ENCODE assay signal across 26 cellular contexts in genomic region chr5:142911170-142911569, GRCh38.
DNase-seq lines count a peak whose midpoint lies in the region; ATAC-seq, FAIRE-seq and TF ChIP-seq lines count a peak whose summit lies in the region.
"Had no signal": no experiment of that assay in that cellular context is flagged by ENCODE, and none has a peak within 500 bp of the region (broad histone marks: within the 10 kb centered on the region; RNA-seq: fewer than 3 reads in every experiment).

No MANE protein-coding gene starts in this region.

- CTCF ChIA-PET in CD8-positive, alpha-beta memory T cell (lab: Charles Lee) = interaction anchor here (1.5 to 1.7 kb wide), 2 partner anchors 11 to 198 kb away, joined by 4 read pairs; no protein-coding TSS in a partner anchor

- POLR2A ChIA-PET in CD8-positive, alpha-beta memory T cell (lab: Charles Lee) = no interaction called here

- no peak for DNase-seq in CD8-positive, alpha-beta memory T cell
- no peak for DNase-seq in central memory CD8-positive, alpha-beta T cell (ENCODE audit: low spot score in 2 of 2)
- DNase-seq in small intestine (peak; percentile 12), germinal center (ENCODE audit: low spot score) (no peak), Kasumi-1 (lab: John Stamatoyannopoulos, UW) (no peak)
- no peak for DNase-seq in stimulated activated CD4-positive, alpha-beta T cell treated with anti-CD3 and anti-CD28 coated beads, Interleukin-1b, Interleukin-23, amount 100 ng/mL, for 48 hours
- DNase-seq: C1 segment of cervical spinal cord; CD8-positive, alpha-beta T cell; DMS79 treated with DMSO at 0.1 percent for 48 hours; GF-D8; H9; NCI-H1092; NCI-H1417 treated with DMSO at 0.1 percent for 48 hours; NCI-H1694 treated with DMSO at 0.1 percent for 48 hours; NCI-H2081; NCI-H2227 treated with DMSO at 0.1 percent for 48 hours; NCI-H526 treated with DMSO at 0.1 percent for 48 hours; PC-9 had no signal

- no peak overlapping the region for H3K4me3 ChIP-seq in CD8-positive, alpha-beta memory T cell (ENCODE audit: low read length)
- H3K4me3 ChIP-seq in liver (ENCODE audit: low read depth in 1 of 3, low read length in 3 of 3) = no peak overlapping the region
- H3K4me3 ChIP-seq in small intestine (ENCODE audit: low read depth in 1 of 2, low read length in 2 of 2) = no peak overlapping the region
- H3K4me3 ChIP-seq: A549, GM23338, PC-9, SJCRH30 had no signal

- no peaks in the 10 kb centered on the region for H3K4me1 Mint-ChIP-seq in CD8-positive, alpha-beta memory T cell
- peaks cover 8% of the 10 kb centered on the region for H3K4me1 Mint-ChIP-seq in central memory CD8-positive, alpha-beta T cell

- no peaks in the 10 kb centered on the region for H3K27me3 Mint-ChIP-seq in CD8-positive, alpha-beta memory T cell
- H3K27me3 Mint-ChIP-seq in central memory CD8-positive, alpha-beta T cell = no peaks in the 10 kb centered on the region
- H3K27me3 Mint-ChIP-seq: IgD-negative memory B cell had no signal

- H3K9me3 ChIP-seq in CD8-positive, alpha-beta memory T cell (ENCODE audit: low read length) = no peaks in the 10 kb centered on the region
- H3K9me3 ChIP-seq in liver (ENCODE audit: control insufficient read depth in 4 of 4, low read length in 3 of 4) (no peaks in the 10 kb centered on the region), small intestine (ENCODE audit: control insufficient read depth, low read depth) (no peaks in the 10 kb centered on the region)
- H3K9me3 ChIP-seq: A549, SJCRH30 had no signal

- FAIRE-seq in small intestine (lab: Jason Lieb, UNC) = no peak
- FAIRE-seq: A549, GM12891 had no signal

- peaks cover 3% of the 10 kb centered on the region for H3K36me3 ChIP-seq in CD8-positive, alpha-beta memory T cell (ENCODE audit: insufficient read depth, low read length)
- H3K36me3 ChIP-seq in liver (ENCODE audit: control insufficient read depth in 4 of 4, insufficient read depth in 3 of 4, low read depth in 1 of 4, low read length in 3 of 4) (peaks cover 0 to 14% (median 13%) of the 10 kb centered on the region in 4 donors), small intestine (ENCODE audit: control insufficient read depth in 2 of 2, insufficient read depth in 2 of 2, low read length in 2 of 2) (peaks cover 2 to 20% of the 10 kb centered on the region in 2 donors)
- H3K36me3 ChIP-seq: SJCRH30 had no signal

- TF ChIP-seq RAD21 in liver (IDR thresholded peaks at IDR 0.05) = no peak

- no peaks in the 10 kb centered on the region for H3K4me1 ChIP-seq in CD8-positive, alpha-beta memory T cell (ENCODE audit: insufficient read depth, low read length)
- H3K4me1 ChIP-seq in liver (ENCODE audit: control insufficient read depth in 4 of 4, insufficient read depth in 4 of 4, low read length in 3 of 4) = peaks cover 0 to 22% (median 14%) of the 10 kb centered on the region in 4 donors
- H3K4me1 ChIP-seq in small intestine (ENCODE audit: control insufficient read depth in 2 of 2, insufficient read depth in 1 of 2, low read depth in 1 of 2, low read length in 1 of 2) = no peaks in the 10 kb centered on the region
- H3K4me1 ChIP-seq: A549 had no signal

- no peak for TF ChIP-seq CTCF in liver (IDR thresholded peaks at IDR 0.05; ENCODE audit: low read depth, low read length, missing input control)

- H3K36me3 Mint-ChIP-seq in CD8-positive, alpha-beta memory T cell = peaks cover 14 to 89% (median 31%) of the 10 kb centered on the region in 3 donors
- H3K36me3 Mint-ChIP-seq in central memory CD8-positive, alpha-beta T cell (ENCODE audit: insufficient read depth) = peaks cover 64% of the 10 kb centered on the region

- H3K9me3 Mint-ChIP-seq in CD8-positive, alpha-beta memory T cell = no peaks in the 10 kb centered on the region
- H3K9me3 Mint-ChIP-seq in central memory CD8-positive, alpha-beta T cell = no peaks in the 10 kb centered on the region
- H3K9me3 Mint-ChIP-seq: CD8-positive, alpha-beta T cell; GM23338; H9; IgD-negative memory B cell had no signal

- no peaks in the 10 kb centered on the region for H3K27me3 ChIP-seq in CD8-positive, alpha-beta memory T cell (ENCODE audit: insufficient read depth, low read length, poor library complexity, severe bottlenecking)
- H3K27me3 ChIP-seq in liver (ENCODE audit: control insufficient read depth in 4 of 4, insufficient read depth in 4 of 4, low read length in 3 of 4) = no peaks in the 10 kb centered on the region
- H3K27me3 ChIP-seq in small intestine (ENCODE audit: control insufficient read depth in 2 of 2, insufficient read depth in 2 of 2, low read length in 2 of 2) = no peaks in the 10 kb centered on the region
- H3K27me3 ChIP-seq: SJCRH30 had no signal

- no peak for ATAC-seq in central memory CD8-positive, alpha-beta T cell (replicated peaks; ENCODE audit: extremely low read depth, poor library complexity, severe bottlenecking)
- ATAC-seq: A549; CD8-positive, alpha-beta T cell; GM23338; Right ventricle myocardium inferior had no signal

- no peak overlapping the region for H3K9ac ChIP-seq in liver (ENCODE audit: low read depth in 1 of 2, low read length in 2 of 2)
- H3K9ac ChIP-seq: KMS-11 had no signal

- H3K4me3 Mint-ChIP-seq in CD8-positive, alpha-beta memory T cell = no peak overlapping the region
- no peak overlapping the region for H3K4me3 Mint-ChIP-seq in central memory CD8-positive, alpha-beta T cell
- H3K4me3 Mint-ChIP-seq: CD8-positive, alpha-beta T cell; GM23338; H9; IgD-negative memory B cell had no signal

- 60% methylated on average over 3 of the region's 3 CpGs for WGBS in liver
- WGBS in small intestine, 3 donors = 49 to 65% (median 61%) methylated on average over 3 of the region's 3 CpGs

- no peak overlapping the region for H3K27ac ChIP-seq in CD8-positive, alpha-beta memory T cell (ENCODE audit: low read depth, low read length)
- no peak overlapping the region for H3K27ac ChIP-seq in liver (ENCODE audit: low read depth in 1 of 2, low read length in 2 of 2)
- no peak overlapping the region for H3K27ac ChIP-seq in small intestine (ENCODE audit: low read depth in 1 of 2, low read length in 1 of 2)
- H3K27ac ChIP-seq: A549, KMS-11, PC-9, SJCRH30 had no signal

- peak overlapping the region in 6 of 8 donors; percentile 19 to 89 (median 54) for H3K27ac Mint-ChIP-seq in CD8-positive, alpha-beta memory T cell
- H3K27ac Mint-ChIP-seq in central memory CD8-positive, alpha-beta T cell (ENCODE audit: low read depth) = peak overlapping the region; percentile 86
- H3K27ac Mint-ChIP-seq: CD8-positive, alpha-beta T cell; GM23338; IgD-negative memory B cell had no signal

TF ChIP-seq in liver, 16 proteins besides CTCF, POLR2A, EP300 and RAD21 (continues in another document):
- TF ChIP-seq REST (IDR thresholded peaks at IDR 0.05) (no peak), SP1 (IDR thresholded peaks at IDR 0.05) (no peak), EGR1 (IDR thresholded peaks at IDR 0.05; ENCODE audit: low read depth in 2 of 2) (no peak), HNF4G (IDR thresholded peaks at IDR 0.05) (peak; percentile 18), TAF1 (conservative IDR thresholded peaks at IDR 0.05) (no peak), NR2F2 (IDR thresholded peaks at IDR 0.05) (no peak), MAX (IDR thresholded peaks at IDR 0.05) (no peak), GABPA (IDR thresholded peaks at IDR 0.05 in 1 of 2, conservative IDR thresholded peaks at IDR 0.05 in 1 of 2) (no peak), JUND (IDR thresholded peaks at IDR 0.05) (peak in 1 of 2 donors; percentile 25), FOXA2 (IDR thresholded peaks at IDR 0.05) (no peak), ATF3 (IDR thresholded peaks at IDR 0.05) (no peak), RXRA (IDR thresholded peaks at IDR 0.05) (peak in 1 of 2 donors; percentile 15), HNF4A (conservative IDR thresholded peaks at IDR 0.05) (peak; percentile 73 to 80), FOXA1 (IDR thresholded peaks at IDR 0.05) (no peak)
